In genomic region chr20:44437497-44437896, GRCh38 we compare ENCODE assay signal across 14 cellular contexts. TPM values are rescaled to one million over a fixed set of nuclear protein-coding genes. Genes with fewer than 3 reads are reported as not detected.
DNase-seq lines count a peak whose midpoint lies in the region; ATAC-seq and TF ChIP-seq lines count a peak whose summit lies in the region.
"Had no signal": no experiment of that assay in that cellular context is flagged by ENCODE, and none has a peak within 500 bp of the region (broad histone marks: within the 10 kb centered on the region; RNA-seq: fewer than 3 reads in every experiment).

No MANE protein-coding gene starts in this region.

- no peaks in the 10 kb centered on the region for H3K36me3 Mint-ChIP-seq in WTC11
- H3K36me3 Mint-ChIP-seq: CD4-positive, CD25-positive, alpha-beta regulatory T cell had no signal

- no peaks in the 10 kb centered on the region; the same call in 1 of the 2 replicates for H3K27me3 Mint-ChIP-seq in WTC11 (ENCODE audit: low read depth)

- no peak for ATAC-seq in WTC11
- no peak for ATAC-seq in HG03460 (IDR thresholded peaks at IDR 0.05; ENCODE audit: unreplicated experiment)

- TF ChIP-seq CTCF in WTC11 (IDR thresholded peaks at IDR 0.05) (no peak), left ventricle myocardium inferior (IDR thresholded peaks at IDR 0.05; ENCODE audit: borderline replicate concordance) (no peak)

- H3K27ac Mint-ChIP-seq in WTC11 = no peak overlapping the region
- H3K27ac Mint-ChIP-seq: CD4-positive, CD25-positive, alpha-beta regulatory T cell had no signal

- H3K4me3 Mint-ChIP-seq in WTC11 = no peak overlapping the region
- H3K4me3 Mint-ChIP-seq: CD4-positive, CD25-positive, alpha-beta regulatory T cell had no signal

- no peak overlapping the region for H3K9ac ChIP-seq in mucosa of rectum (ENCODE audit: low read depth in 1 of 2, low read length in 2 of 2)
- H3K9ac ChIP-seq: BLaER1, GM23248 had no signal

- H3K4me3 ChIP-seq in mucosa of rectum (ENCODE audit: low read length in 2 of 2) (no peak overlapping the region), left ventricle myocardium inferior (no peak overlapping the region)
- H3K4me3 ChIP-seq: BLaER1, GM23248 had no signal

- no peaks in the 10 kb centered on the region for H3K9me3 Mint-ChIP-seq in WTC11
- H3K9me3 Mint-ChIP-seq: CD4-positive, CD25-positive, alpha-beta regulatory T cell had no signal

- H3K36me3 ChIP-seq in mucosa of rectum (ENCODE audit: control insufficient read depth in 2 of 2, insufficient read depth in 2 of 2, low read length in 2 of 2) = no peaks in the 10 kb centered on the region
- no peaks in the 10 kb centered on the region for H3K36me3 ChIP-seq in left ventricle myocardium inferior
- H3K36me3 ChIP-seq: BLaER1 had no signal

- peaks cover 13 to 55% of the 10 kb centered on the region in 2 donors for H3K4me1 ChIP-seq in mucosa of rectum (ENCODE audit: control insufficient read depth in 2 of 2, insufficient read depth in 2 of 2, low read length in 2 of 2)
- no peaks in the 10 kb centered on the region for H3K4me1 ChIP-seq in left ventricle myocardium inferior
- H3K4me1 ChIP-seq: BLaER1 had no signal

- no peaks in the 10 kb centered on the region for H3K9me3 ChIP-seq in mucosa of rectum (ENCODE audit: control insufficient read depth in 2 of 2, low read length in 2 of 2)
- no peaks in the 10 kb centered on the region for H3K9me3 ChIP-seq in left ventricle myocardium inferior (replicated peaks)
- H3K9me3 ChIP-seq: BLaER1 had no signal

- DNase-seq in stimulated activated CD4-positive, alpha-beta T cell treated with anti-CD3 and anti-CD28 coated beads, Interleukin-15, amount 100 ng/mL, for 24 hours = peak; percentile 5
- no peak for DNase-seq in stimulated activated CD4-positive, alpha-beta T cell treated with anti-CD3 and anti-CD28 coated beads, Interleukin-4, amount 100 ng/mL, for 24 hours
- DNase-seq in WTC11 (ENCODE audit: low spot score) (no peak), left ventricle myocardium inferior (no peak), 8988T (no peak)
- DNase-seq: AML-193; CD4-positive, CD25-positive, alpha-beta regulatory T cell; DMS53; GF-D8; GM23248; H7 had no signal

- CTCF ChIA-PET in WTC11 (lab: Charles Lee) = interaction anchor here (3.4 kb wide), 1 partner anchor 12 kb away, joined by 18 read pairs; no protein-coding TSS in a partner anchor

- peak overlapping the region; percentile 88 to 93 for H3K27ac ChIP-seq in mucosa of rectum (ENCODE audit: low read depth in 2 of 2, low read length in 2 of 2)
- no peak overlapping the region for H3K27ac ChIP-seq in left ventricle myocardium inferior (replicated peaks)
- H3K27ac ChIP-seq: BLaER1, GM23248 had no signal

- intact Hi-C loops in left ventricle myocardium inferior (cut with micrococcal nuclease) = no loop called here

- H3K27me3 ChIP-seq in mucosa of rectum (ENCODE audit: control insufficient read depth in 2 of 2, insufficient read depth in 2 of 2, low read length in 2 of 2) = peaks cover 0 to 2% of the 10 kb centered on the region in 2 donors
- H3K27me3 ChIP-seq in left ventricle myocardium inferior (ENCODE audit: low read depth) = peaks cover 19% of the 10 kb centered on the region
- H3K27me3 ChIP-seq: BLaER1 had no signal

- POLR2A ChIA-PET in WTC11 (lab: Charles Lee) = no interaction called here

- H3K4me1 Mint-ChIP-seq in WTC11 = no peaks in the 10 kb centered on the region
- H3K4me1 Mint-ChIP-seq: CD4-positive, CD25-positive, alpha-beta regulatory T cell had no signal

TF ChIP-seq in WTC11, 78 proteins besides CTCF, POLR2A, EP300 and RAD21:
- TF ChIP-seq ZNF423 (CRISPR knock-in tag; IDR thresholded peaks at IDR 0.05) (no peak), ZNF425 (CRISPR knock-in tag; conservative IDR thresholded peaks at IDR 0.05) (no peak), SMAD4 (CRISPR knock-in tag; IDR thresholded peaks at IDR 0.05) (no peak), NFYB (CRISPR knock-in tag; conservative IDR thresholded peaks at IDR 0.05; ENCODE audit: low read depth) (no peak), HMGA2 (CRISPR knock-in tag; IDR thresholded peaks at IDR 0.05) (peak; percentile 54; the same call in 1 of the 2 replicates), CREB1 (CRISPR knock-in tag; IDR thresholded peaks at IDR 0.05) (no peak), ESRRA (CRISPR knock-in tag; IDR thresholded peaks at IDR 0.05; ENCODE audit: borderline replicate concordance) (no peak)
- TF ChIP-seq, protein P1, sequence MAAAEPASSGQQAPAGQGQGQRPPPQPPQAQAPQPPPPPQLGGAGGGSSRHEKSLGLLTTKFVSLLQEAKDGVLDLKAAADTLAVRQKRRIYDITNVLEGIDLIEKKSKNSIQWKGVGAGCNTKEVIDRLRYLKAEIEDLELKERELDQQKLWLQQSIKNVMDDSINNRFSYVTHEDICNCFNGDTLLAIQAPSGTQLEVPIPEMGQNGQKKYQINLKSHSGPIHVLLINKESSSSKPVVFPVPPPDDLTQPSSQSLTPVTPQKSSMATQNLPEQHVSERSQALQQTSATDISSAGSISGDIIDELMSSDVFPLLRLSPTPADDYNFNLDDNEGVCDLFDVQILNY (CRISPR knock-in tag; IDR thresholded peaks at IDR 0.05) = no peak
TF ChIP-seq in WTC11: peak in this region for 1.

RNA-seq across cellular contexts. Expression of gene TTPAL, which starts 38.2 kb away (rescaled TPM):
- total RNA-seq in WTC11 (2021) (10.3 to 16.5 TPM (median 13.7 TPM) in 3 replicates), left ventricle myocardium inferior (4.5 TPM)
